ENCODE assay signal across 29 cellular contexts in genomic region chr11:8253566-8253965, GRCh38. TPM values are rescaled to one million over a fixed set of nuclear protein-coding genes. Genes with fewer than 3 reads are reported as not detected.
"Had no signal": no experiment of that assay in that cellular context is flagged by ENCODE, and none has a peak within 500 bp of the region (broad histone marks: within the 10 kb centered on the region; RNA-seq: fewer than 3 reads in every experiment).

No MANE protein-coding gene starts in this region.

- H3K4me1 ChIP-seq: ascending aorta, right lobe of liver, thyroid gland had no signal

- H3K9me3 ChIP-seq: ascending aorta, gastroesophageal sphincter, right lobe of liver, thyroid gland had no signal

- H3K4me3 ChIP-seq: ascending aorta, cardiac muscle cell, gastroesophageal sphincter, hepatocyte, right lobe of liver, thyroid gland had no signal

- ATAC-seq: gastroesophageal sphincter; left colon; right lobe of liver; stimulated activated memory B cell treated with anti-CD40 and anti-IgM and Interleukin-4, amounts not matched to agents 10 μg/mL and 1 μg/mL and 100 μg/mL, for 72 hours; stimulated activated naive CD8-positive, alpha-beta T cell treated with anti-CD3 and anti-CD28 coated beads, Interleukin-15, amount 100 ng/mL, for 72 hours had no signal

- DNase-seq: activated CD4-positive, alpha-beta T cell treated with anti-CD3 and anti-CD28 coated beads for 4 hours; activated CD4-positive, alpha-beta T cell treated with anti-CD3 and anti-CD28 coated beads, Interleukin-2, amount 50 U/mL, for 4 hours; activated naive CD4-positive, alpha-beta T cell treated with anti-CD3 and anti-CD28 coated beads for 36 hours; activated naive CD8-positive, alpha-beta T cell treated with anti-CD3 and anti-CD28 coated beads, Interleukin-2, amount 10 ng/mL, durations not matched to agents 7 days and 5 days; cortex of kidney; naive B cell; nephron progenitor cell; small intestine; stimulated activated CD4-positive, alpha-beta T cell treated with anti-CD3 and anti-CD28 coated beads, Interleukin-1b, Interleukin-23, amount 100 ng/mL, for 48 hours; stimulated activated CD4-positive, alpha-beta T cell treated with anti-CD3 and anti-CD28 coated beads, Interleukin-4, amount 100 ng/mL, for 4 hours; stimulated activated CD8-positive, alpha-beta memory T cell treated with anti-CD3 and anti-CD28 coated beads, Interleukin-4, amount 100 ng/mL, for 48 hours; stimulated activated naive CD8-positive, alpha-beta T cell treated with anti-CD3 and anti-CD28 coated beads, Interleukin-15, amount 100 ng/mL, for 72 hours; substantia nigra; thyroid gland had no signal

- H3K36me3 ChIP-seq: ascending aorta, cardiac muscle cell, gastroesophageal sphincter, right lobe of liver, thyroid gland had no signal

- H3K27me3 ChIP-seq: ascending aorta, cardiac muscle cell, gastroesophageal sphincter, hepatocyte, right lobe of liver, thyroid gland had no signal

- H3K27ac ChIP-seq: ascending aorta, cardiac muscle cell, gastroesophageal sphincter, hepatocyte, right lobe of liver, thyroid gland had no signal

RNA-seq across cellular contexts. Expression of gene LMO1, which starts 10.1 kb away (rescaled TPM):
- total RNA-seq: activated CD8-positive, alpha-beta memory T cell treated with anti-CD3 and anti-CD28 coated beads for 36 hours; activated naive CD4-positive, alpha-beta T cell treated with anti-CD3 and anti-CD28 coated beads for 36 hours; activated naive CD8-positive, alpha-beta T cell treated with anti-CD3 and anti-CD28 coated beads, Interleukin-2, amount 10 ng/mL, durations not matched to agents 7 days and 5 days; activated T-helper 2 cell treated with anti-CD3 and anti-CD28 coated beads, Interferon-gamma antibody, Interleukin-2, Interleukin-4, amounts not matched to agents 10 μg/mL and 5 μg/mL and 100 μg/mL, durations not matched to agents 14 hours and 24 hours and 36 hours; ascending aorta; endothelial cell of umbilical vein; fibroblast of lung; fibroblast of villous mesenchyme; gastroesophageal sphincter; hepatocyte; left colon; liver; right lobe of liver; T-helper 1 cell treated with Interleukin-12 subunit alpha and Interleukin-12 subunit beta and Interleukin-4 antibody, amounts not matched to agents 30 ng/mL and 1 ng/mL, for 36 hours; urinary bladder had no signal
